ENCODE assay signal across 8 cellular contexts in genomic region chr17:76147211-76148014, GRCh38. TPM values are rescaled to one million over a fixed set of nuclear protein-coding genes. Genes with fewer than 3 reads are reported as not detected.
DNase-seq lines count a peak whose midpoint lies in the region; ATAC-seq and TF ChIP-seq lines count a peak whose summit lies in the region.

No MANE protein-coding gene starts in this region.

- no peaks in the 10 kb centered on the region for H3K9me3 ChIP-seq in Loucy (ENCODE audit: insufficient read depth, low read depth, low read length)
- no peaks in the 10 kb centered on the region for H3K9me3 ChIP-seq in lower lobe of right lung

- H3K4me3 Mint-ChIP-seq in activated T-helper 17 cell treated with anti-CD3 and anti-CD28 coated beads, Interleukin-2, amount 50 U/mL, for 72 hours = no peak overlapping the region

- peak; percentile 33 for DNase-seq in DMS153 treated with DMSO at 0.1 percent for 48 hours (lab: John Stamatoyannopoulos, UW; ENCODE audit: unreplicated experiment)
- DNase-seq in lower lobe of right lung = no peak
- no peak for DNase-seq in cortex of kidney (lab: John Stamatoyannopoulos, UW)

- peaks cover 10% of the 10 kb centered on the region for H3F3A ChIP-seq in Loucy (ENCODE audit: low read depth)

- H3K4me1 Mint-ChIP-seq in activated T-helper 17 cell treated with anti-CD3 and anti-CD28 coated beads, Interleukin-2, amount 50 U/mL, for 72 hours = peaks cover 32% of the 10 kb centered on the region

- no peaks in the 10 kb centered on the region for H3K9me3 Mint-ChIP-seq in activated T-helper 17 cell treated with anti-CD3 and anti-CD28 coated beads, Interleukin-2, amount 50 U/mL, for 72 hours

- no peak overlapping the region for H3K27ac ChIP-seq in lower lobe of right lung

- no peaks in the 10 kb centered on the region for H4K20me1 ChIP-seq in Loucy (ENCODE audit: insufficient read depth, low read length, poor library complexity, severe bottlenecking)

- no peak overlapping the region for H3K4me3 ChIP-seq in Loucy (ENCODE audit: low read length, poor library complexity, severe bottlenecking)
- H3K4me3 ChIP-seq in lower lobe of right lung = no peak overlapping the region

- H3K27me3 Mint-ChIP-seq in activated T-helper 17 cell treated with anti-CD3 and anti-CD28 coated beads, Interleukin-2, amount 50 U/mL, for 72 hours = no peaks in the 10 kb centered on the region

- no peak for ATAC-seq in activated T-helper 17 cell treated with anti-CD3 and anti-CD28 coated beads, Interleukin-2, amount 50 U/mL, for 72 hours (replicated peaks)
- ATAC-seq in lower lobe of right lung = no peak
- ATAC-seq in GM19351 (IDR thresholded peaks at IDR 0.05; ENCODE audit: unreplicated experiment) = no peak
- ATAC-seq in GM21381 (IDR thresholded peaks at IDR 0.05; ENCODE audit: unreplicated experiment) = no peak
- ATAC-seq in GM18519 (IDR thresholded peaks at IDR 0.05; ENCODE audit: low FRiP score, unreplicated experiment) = no peak

- peak overlapping the region; percentile 92 for H3K27ac Mint-ChIP-seq in activated T-helper 17 cell treated with anti-CD3 and anti-CD28 coated beads, Interleukin-2, amount 50 U/mL, for 72 hours

- no peaks in the 10 kb centered on the region for H3K79me2 ChIP-seq in Loucy (ENCODE audit: insufficient read depth, low read length)

- H3K9me2 ChIP-seq in Loucy (replicated peaks; ENCODE audit: low read depth, low read length) = no peaks in the 10 kb centered on the region

- intact Hi-C loops in lower lobe of right lung (cut with DNase I) = no loop called here

- TF ChIP-seq CTCF in Loucy (conservative IDR thresholded peaks at IDR 0.05; ENCODE audit: low read length) (peak; percentile 68), lower lobe of right lung (IDR thresholded peaks at IDR 0.05) (peak; percentile 59)

- H3K27me3 ChIP-seq in Loucy (ENCODE audit: insufficient read depth, low read length, poor library complexity, severe bottlenecking) (no peaks in the 10 kb centered on the region), lower lobe of right lung (ENCODE audit: low read depth) (no peaks in the 10 kb centered on the region)

- no peak overlapping the region for H3K9ac ChIP-seq in Loucy (ENCODE audit: low read depth, low read length, poor library complexity, severe bottlenecking)

- no peak overlapping the region for H3K4me2 ChIP-seq in Loucy (ENCODE audit: low read depth, low read length, poor library complexity, severe bottlenecking)

- H3K36me3 ChIP-seq in Loucy (ENCODE audit: insufficient read depth, low read length) (no peaks in the 10 kb centered on the region), lower lobe of right lung (no peaks in the 10 kb centered on the region)

- H3K36me3 Mint-ChIP-seq in activated T-helper 17 cell treated with anti-CD3 and anti-CD28 coated beads, Interleukin-2, amount 50 U/mL, for 72 hours (ENCODE audit: low read depth) = peaks cover 9% of the 10 kb centered on the region

- no peak overlapping the region for H2AFZ ChIP-seq in Loucy (ENCODE audit: low read length)

- peaks cover 46% of the 10 kb centered on the region for H3K4me1 ChIP-seq in Loucy (ENCODE audit: insufficient read depth, low read length, poor library complexity, severe bottlenecking)
- peaks cover 37% of the 10 kb centered on the region for H3K4me1 ChIP-seq in lower lobe of right lung

RNA-seq across cellular contexts. Expression of gene FOXJ1, which starts 6.4 kb away (rescaled TPM):
- under 1 TPM in 1 of 2 donors, not detected in 1; 0.15 TPM for total RNA-seq in activated T-helper 17 cell treated with anti-CD3 and anti-CD28 coated beads, Interleukin-2, amount 50 U/mL, for 72 hours
- total RNA-seq in lower lobe of right lung = 21.5 TPM

RNA-seq across cellular contexts. Expression of gene EXOC7, which starts 43.8 kb away (rescaled TPM):
- 100 to 1,000 TPM; 104 to 117 TPM for total RNA-seq in activated T-helper 17 cell treated with anti-CD3 and anti-CD28 coated beads, Interleukin-2, amount 50 U/mL, for 72 hours
- 118 TPM for total RNA-seq in lower lobe of right lung

Comparison
In these comparisons a context has a peak if more than half of its experiments do, and no peak if none do; other contexts are left out.
1. RNA of gene FOXJ1, which starts 6.4 kb away (total RNA-seq): 21.5 TPM in lower lobe of right lung (single experiment); 0.15 TPM in activated T-helper 17 cell treated with anti-CD3 and anti-CD28 coated beads, Interleukin-2, amount 50 U/mL, for 72 hours; every median in the first group is over 10 times any median in the second.